ENCODE assay signal across 8 cellular contexts in the genomic region with DNA sequence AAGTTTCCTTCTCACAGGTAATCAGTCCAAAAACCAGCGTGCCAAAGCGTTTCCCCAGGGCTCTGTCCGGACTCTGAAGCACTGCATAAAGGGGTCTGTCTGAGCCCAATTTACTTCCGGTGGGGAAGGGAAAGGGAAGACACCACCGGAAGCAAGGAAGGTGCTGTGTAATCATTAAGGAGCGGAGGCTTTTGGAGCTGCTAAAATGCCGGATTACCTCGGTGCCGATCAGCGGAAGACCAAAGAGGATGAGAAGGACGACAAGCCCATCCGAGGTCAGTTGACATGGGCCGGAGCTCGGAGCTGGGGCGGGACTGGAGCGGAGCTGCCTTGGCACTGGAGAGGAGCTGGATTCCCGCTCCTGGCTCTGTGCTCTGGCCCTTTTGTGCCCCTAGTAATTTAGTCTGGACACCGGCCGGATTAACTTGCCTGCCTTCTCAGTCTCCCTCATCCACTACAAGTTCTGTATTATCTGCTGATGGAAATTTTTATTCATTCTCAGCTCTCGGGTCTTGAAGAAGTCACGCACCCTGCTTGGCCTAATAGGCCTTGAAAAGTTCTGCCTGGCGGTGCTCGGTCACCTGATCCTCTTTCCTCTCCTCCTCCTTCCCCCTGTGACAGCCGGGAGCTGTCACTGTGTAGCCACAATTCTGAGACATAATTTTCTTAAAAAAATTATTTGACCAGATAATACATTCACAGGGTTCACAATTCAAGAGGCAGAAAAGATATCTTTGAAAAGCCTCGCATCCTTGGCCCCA. TPM values are rescaled to one million over a fixed set of nuclear protein-coding genes. Genes with fewer than 3 reads are reported as not detected.
A peak's percentile ranks its signal among the peaks of the same experiment; 100 is the strongest.
DNase-seq lines count a peak whose midpoint lies in the region; ATAC-seq, FAIRE-seq and TF ChIP-seq lines count a peak whose summit lies in the region.

Gene PSMC2 (plus strand): TSS at position 137 of the 761 bp plus-strand sequence. CDS start 69 bp downstream, at position 206.

- H3K4me3 ChIP-seq in astrocyte (ENCODE audit: insufficient read depth, low read depth, low read length) = peak within 1 kb of the TSS; percentile 98
- H3K4me3 ChIP-seq in rectal smooth muscle tissue (ENCODE audit: low read length) = peak within 1 kb of the TSS; percentile 89
- peak within 1 kb of the TSS; percentile 66 to 86 for H3K4me3 ChIP-seq in vagina

- no peaks in the 10 kb centered on the region for H3K9me3 ChIP-seq in astrocyte (ENCODE audit: insufficient read depth, low read depth, low read length)
- H3K9me3 ChIP-seq in vagina = no peaks in the 10 kb centered on the region

- peaks cover 80% of the 10 kb centered on the region for H3K79me2 ChIP-seq in astrocyte (ENCODE audit: insufficient read depth, low read length)

- H3K9me3 Mint-ChIP-seq in astrocyte (ENCODE audit: unreplicated experiment) = no peaks in the 10 kb centered on the region

- DNase-seq in NCI-H2029 treated with DMSO at 0.1 percent for 48 hours (lab: John Stamatoyannopoulos, UW) (peak; percentile 79), T-helper 22 cell (ENCODE audit: low read depth) (peak; percentile 73), astrocyte (ENCODE audit: low read depth) (peak; percentile 91), hepatic stellate cell (ENCODE audit: low spot score) (peak; percentile 81), vagina (ENCODE audit: extremely low spot score in 2 of 2) (peak in 1 of 2 donors; percentile 89)

- peak within 1 kb of the TSS; percentile 86 for H3K4me2 ChIP-seq in astrocyte (ENCODE audit: low read length)

- peak within 1 kb of the TSS; percentile 98 for H3K27ac Mint-ChIP-seq in astrocyte (ENCODE audit: unreplicated experiment)

- intact Hi-C loops in vagina (cut with DNase I) = no loop called here

- H3K36me3 Mint-ChIP-seq in astrocyte (ENCODE audit: low read depth, unreplicated experiment) = no peaks in the 10 kb centered on the region

- H3K4me1 ChIP-seq in astrocyte (ENCODE audit: insufficient read depth, low read length) = peaks cover 7% of the 10 kb centered on the region
- H3K4me1 ChIP-seq in rectal smooth muscle tissue (ENCODE audit: control insufficient read depth, insufficient read depth, low read length) = peaks cover 17% of the 10 kb centered on the region
- peaks cover 48% of the 10 kb centered on the region for H3K4me1 ChIP-seq in vagina

- TF ChIP-seq CTCF in astrocyte (IDR thresholded peaks at IDR 0.05; ENCODE audit: insufficient read depth, low read depth, low read length) (no peak), vagina (IDR thresholded peaks at IDR 0.05) (no peak)

- peaks cover 10% of the 10 kb centered on the region for H3K4me1 Mint-ChIP-seq in astrocyte (ENCODE audit: low read depth, unreplicated experiment)

- H3K27me3 ChIP-seq in astrocyte (ENCODE audit: insufficient read depth, low read length) (no peaks in the 10 kb centered on the region), rectal smooth muscle tissue (ENCODE audit: control insufficient read depth, insufficient read depth, low read length) (no peaks in the 10 kb centered on the region), vagina (no peaks in the 10 kb centered on the region)

- H4K20me1 ChIP-seq in astrocyte (ENCODE audit: insufficient read depth, low read length) = peaks cover 37% of the 10 kb centered on the region

- H3K27me3 Mint-ChIP-seq in astrocyte (ENCODE audit: low read depth, unreplicated experiment) = no peaks in the 10 kb centered on the region

- FAIRE-seq in astrocyte (lab: Jason Lieb, UNC) = no peak

- ATAC-seq in GM18511 (IDR thresholded peaks at IDR 0.05; ENCODE audit: unreplicated experiment) (peak; percentile 77), HG03025 (IDR thresholded peaks at IDR 0.05; ENCODE audit: low FRiP score, unreplicated experiment) (peak; percentile 62)

- TF ChIP-seq POLR2A in vagina (IDR thresholded peaks at IDR 0.05) = no peak

- peak within 1 kb of the TSS; percentile 93 for H2AFZ ChIP-seq in astrocyte (ENCODE audit: low read depth, low read length)

- H3K9ac ChIP-seq in astrocyte (ENCODE audit: low read length) (peak within 1 kb of the TSS; percentile 99), rectal smooth muscle tissue (ENCODE audit: low read length) (peak within 1 kb of the TSS; percentile 69)

- peaks cover 5% of the 10 kb centered on the region for H3K36me3 ChIP-seq in astrocyte (ENCODE audit: insufficient read depth, low read length)
- peaks cover 4% of the 10 kb centered on the region for H3K36me3 ChIP-seq in rectal smooth muscle tissue (ENCODE audit: control insufficient read depth, insufficient read depth, low read length)
- no peaks in the 10 kb centered on the region for H3K36me3 ChIP-seq in vagina

- peak within 1 kb of the TSS; percentile 98 for H3K4me3 Mint-ChIP-seq in astrocyte (ENCODE audit: unreplicated experiment)

- peak within 1 kb of the TSS; percentile 94 for H3K27ac ChIP-seq in astrocyte (ENCODE audit: low read depth, low read length)
- peak within 1 kb of the TSS; percentile 93 for H3K27ac ChIP-seq in rectal smooth muscle tissue (ENCODE audit: low read depth, low read length)
- H3K27ac ChIP-seq in vagina = peak within 1 kb of the TSS; percentile 81

RNA-seq across cellular contexts. Expression of gene PSMC2, which starts in this region (rescaled TPM):
- total RNA-seq in astrocyte = 144 and 146 TPM in 2 replicates
- total RNA-seq in vagina = 63.3 TPM
